Comparison of ENCODE assay signal across 17 cellular contexts in genomic region chr2:62330959-62331358, GRCh38.
DNase-seq lines count a peak whose midpoint lies in the region; ATAC-seq and TF ChIP-seq lines count a peak whose summit lies in the region.
"Had no signal": no experiment of that assay in that cellular context is flagged by ENCODE, and none has a peak within 500 bp of the region (broad histone marks: within the 10 kb centered on the region; RNA-seq: fewer than 3 reads in every experiment).

No MANE protein-coding gene starts in this region.

- no peak overlapping the region for H3K4me3 ChIP-seq in CD8-positive, alpha-beta memory T cell (ENCODE audit: low read length)
- H3K4me3 ChIP-seq in endodermal cell (ENCODE audit: low read length) (peak overlapping the region; percentile 19), MM.1S (ENCODE audit: low read length) (no peak overlapping the region), OCI-LY7 (ENCODE audit: low read depth, low read length, poor library complexity, severe bottlenecking) (no peak overlapping the region)
- H3K4me3 ChIP-seq: BLaER1 had no signal

- no peak overlapping the region for H3K27ac ChIP-seq in CD8-positive, alpha-beta memory T cell (ENCODE audit: low read depth, low read length)
- no peak overlapping the region for H3K27ac ChIP-seq in endodermal cell (ENCODE audit: low read depth, low read length)
- H3K27ac ChIP-seq in MM.1S (ENCODE audit: low read length) = no peak overlapping the region
- H3K27ac ChIP-seq in OCI-LY7 (ENCODE audit: low read depth, low read length, poor library complexity, severe bottlenecking) = no peak overlapping the region
- H3K27ac ChIP-seq: BLaER1, HL-60 had no signal

- intact Hi-C loops in OCI-LY7 (cut with micrococcal nuclease; ENCODE audit: unreplicated experiment) = loop anchor here (5.0 kb wide), 1 partner anchor 1081 kb away; no protein-coding TSS in a partner anchor

- no peaks in the 10 kb centered on the region for H3K79me2 ChIP-seq in MM.1S (ENCODE audit: low read length)
- H3K79me2 ChIP-seq in OCI-LY7 (ENCODE audit: insufficient read depth, low read depth, low read length) = no peaks in the 10 kb centered on the region

- no peak overlapping the region for H3K4me2 ChIP-seq in MM.1S (ENCODE audit: low read depth, low read length)
- H3K4me2 ChIP-seq in OCI-LY7 (ENCODE audit: low read length) = no peak overlapping the region
- H3K4me2 ChIP-seq: BLaER1 had no signal

- H3K9ac ChIP-seq in endodermal cell (ENCODE audit: extremely low read depth, low read length, poor library complexity, severe bottlenecking) = no peak overlapping the region
- H3K9ac ChIP-seq in MM.1S (ENCODE audit: low read length) = no peak overlapping the region
- H3K9ac ChIP-seq: BLaER1 had no signal

- peaks cover 4% of the 10 kb centered on the region for H3K4me1 ChIP-seq in CD8-positive, alpha-beta memory T cell (ENCODE audit: insufficient read depth, low read length)
- H3K4me1 ChIP-seq in endodermal cell (ENCODE audit: control insufficient read depth, insufficient read depth, low read length) (no peaks in the 10 kb centered on the region), MM.1S (ENCODE audit: low read length) (peaks cover 10% of the 10 kb centered on the region; the same call in 1 of the 2 replicates), OCI-LY7 (ENCODE audit: insufficient read depth, low read length, poor library complexity, severe bottlenecking) (no peaks in the 10 kb centered on the region)

- peaks cover 0 to 10% (median 8%) of the 10 kb centered on the region in 3 donors for H3K36me3 Mint-ChIP-seq in CD8-positive, alpha-beta memory T cell
- H3K36me3 Mint-ChIP-seq in endodermal cell (ENCODE audit: low read depth) (peaks cover 9% of the 10 kb centered on the region), progenitor cell of endocrine pancreas (ENCODE audit: insufficient read depth) (peaks cover 5% of the 10 kb centered on the region)
- H3K36me3 Mint-ChIP-seq: CD14-positive monocyte; CD8-positive, alpha-beta T cell had no signal

- no peaks in the 10 kb centered on the region for H3K36me3 ChIP-seq in CD8-positive, alpha-beta memory T cell (ENCODE audit: insufficient read depth, low read length)
- H3K36me3 ChIP-seq in endodermal cell (ENCODE audit: control insufficient read depth, insufficient read depth, low read length) (no peaks in the 10 kb centered on the region), MM.1S (replicated peaks; ENCODE audit: insufficient read depth, low read length) (no peaks in the 10 kb centered on the region), OCI-LY7 (ENCODE audit: insufficient read depth, low read length) (no peaks in the 10 kb centered on the region)
- H3K36me3 ChIP-seq: BLaER1 had no signal

- peak overlapping the region in 6 of 8 donors; percentile 9 to 94 (median 74) for H3K27ac Mint-ChIP-seq in CD8-positive, alpha-beta memory T cell
- peak overlapping the region; percentile 70 for H3K27ac Mint-ChIP-seq in endodermal cell
- H3K27ac Mint-ChIP-seq in progenitor cell of endocrine pancreas = peak overlapping the region; percentile 88
- H3K27ac Mint-ChIP-seq: CD14-positive monocyte; CD8-positive, alpha-beta T cell had no signal

- DNase-seq in CD8-positive, alpha-beta memory T cell = no peak
- DNase-seq in NCI-H82 treated with DMSO at 0.1 percent for 48 hours (lab: John Stamatoyannopoulos, UW; ENCODE audit: unreplicated experiment) (peak; percentile 92), endodermal cell (no peak), progenitor cell of endocrine pancreas (ENCODE audit: low spot score, unreplicated experiment) (no peak), iPS-NIHi11 (ENCODE audit: low spot score) (no peak), MM.1S (no peak), OCI-LY7 (ENCODE audit: low spot score) (no peak)
- DNase-seq: 8988T; CD8-positive, alpha-beta T cell; COR-L47; GDM1; GOT3; H7 had no signal

- no peaks in the 10 kb centered on the region for H3K9me3 Mint-ChIP-seq in CD8-positive, alpha-beta memory T cell
- H3K9me3 Mint-ChIP-seq in endodermal cell (peaks cover 32% of the 10 kb centered on the region), progenitor cell of endocrine pancreas (ENCODE audit: low read depth) (peaks cover 19% of the 10 kb centered on the region)

- no peaks in the 10 kb centered on the region for H3F3A ChIP-seq in MM.1S (ENCODE audit: insufficient read depth, low read length)

- H2AFZ ChIP-seq in MM.1S (ENCODE audit: low read length) (no peak overlapping the region), OCI-LY7 (ENCODE audit: low read length) (no peak overlapping the region)

- ATAC-seq in HG03521 (IDR thresholded peaks at IDR 0.05; ENCODE audit: unreplicated experiment) = no peak
- ATAC-seq: CD8-positive, alpha-beta T cell had no signal

- no peaks in the 10 kb centered on the region for H3K27me3 ChIP-seq in CD8-positive, alpha-beta memory T cell (ENCODE audit: insufficient read depth, low read length, poor library complexity, severe bottlenecking)
- H3K27me3 ChIP-seq in endodermal cell (ENCODE audit: control insufficient read depth, insufficient read depth, low read length, poor library complexity, severe bottlenecking) (no peaks in the 10 kb centered on the region), MM.1S (replicated peaks; ENCODE audit: insufficient read depth, low read length) (no peaks in the 10 kb centered on the region)
- H3K27me3 ChIP-seq: BLaER1 had no signal

- H3K9me3 ChIP-seq in CD8-positive, alpha-beta memory T cell (ENCODE audit: low read length) = no peaks in the 10 kb centered on the region
- H3K9me3 ChIP-seq in endodermal cell (ENCODE audit: control insufficient read depth, low read length) (peaks cover 53% of the 10 kb centered on the region), MM.1S (replicated peaks; ENCODE audit: insufficient read depth, low read length) (no peaks in the 10 kb centered on the region), OCI-LY7 (ENCODE audit: low read length) (no peaks in the 10 kb centered on the region)

- no peaks in the 10 kb centered on the region for H3K27me3 Mint-ChIP-seq in CD8-positive, alpha-beta memory T cell
- peaks cover 18% of the 10 kb centered on the region for H3K27me3 Mint-ChIP-seq in endodermal cell (ENCODE audit: insufficient read depth)
- no peaks in the 10 kb centered on the region for H3K27me3 Mint-ChIP-seq in progenitor cell of endocrine pancreas

- H3K9me2 ChIP-seq in MM.1S (replicated peaks; ENCODE audit: insufficient read depth, low read length) = no peaks in the 10 kb centered on the region
- no peaks in the 10 kb centered on the region for H3K9me2 ChIP-seq in OCI-LY7 (ENCODE audit: insufficient read depth, low read length)

- POLR2A ChIA-PET in CD8-positive, alpha-beta memory T cell (lab: Charles Lee) = no interaction called here
- POLR2A ChIA-PET in OCI-LY7 (lab: Charles Lee) = no interaction called here

- BruUV-seq in OCI-LY7 (replicated peaks; lab: Mats Ljungman, UMichigan) = no TSS peak

- 100% methylated on average over 1 of the region's 1 CpG; no CpG with 5 or more reads in 1 of the 2 experiments for WGBS in endodermal cell (ENCODE audit: insufficient coverage in 1 of 2, insufficient read length in 1 of 2), 2 experiments

- H3K4me1 Mint-ChIP-seq in CD8-positive, alpha-beta memory T cell = peaks cover 65 to 74% (median 70%) of the 10 kb centered on the region in 3 donors
- H3K4me1 Mint-ChIP-seq in endodermal cell (peaks cover 19% of the 10 kb centered on the region), progenitor cell of endocrine pancreas (ENCODE audit: low read depth) (peaks cover 13% of the 10 kb centered on the region)
- H3K4me1 Mint-ChIP-seq: CD14-positive monocyte had no signal

- no peak overlapping the region for H3K4me3 Mint-ChIP-seq in CD8-positive, alpha-beta memory T cell
- H3K4me3 Mint-ChIP-seq in endodermal cell = no peak overlapping the region
- H3K4me3 Mint-ChIP-seq in progenitor cell of endocrine pancreas (ENCODE audit: low read depth) = no peak overlapping the region
- H3K4me3 Mint-ChIP-seq: CD14-positive monocyte; CD8-positive, alpha-beta T cell had no signal

- TF ChIP-seq CTCF in endodermal cell (conservative IDR thresholded peaks at IDR 0.05) (no peak), progenitor cell of endocrine pancreas (IDR thresholded peaks at IDR 0.05; ENCODE audit: unreplicated experiment) (no peak), MM.1S (IDR thresholded peaks at IDR 0.05; ENCODE audit: low read length) (no peak), OCI-LY7 (conservative IDR thresholded peaks at IDR 0.05; ENCODE audit: low read length) (no peak)

- no peaks in the 10 kb centered on the region for H4K20me1 ChIP-seq in MM.1S (ENCODE audit: insufficient read depth, low read length)
- H4K20me1 ChIP-seq in OCI-LY7 (ENCODE audit: insufficient read depth, low read length) = no peaks in the 10 kb centered on the region
- H4K20me1 ChIP-seq: BLaER1 had no signal

- CTCF ChIA-PET in CD8-positive, alpha-beta memory T cell (lab: Charles Lee) = interaction anchor here (1.0 kb wide), 1 partner anchor 80 kb away, joined by 3 read pairs; no protein-coding TSS in a partner anchor
- CTCF ChIA-PET in OCI-LY7 (lab: Charles Lee; ENCODE audit: unreplicated experiment) = no interaction called here
